In genomic region chr13:114244637-114245036, GRCh38 we compare ENCODE assay signal across 20 cellular contexts.
"Had no signal": no experiment of that assay in that cellular context is flagged by ENCODE, and none has a peak within 500 bp of the region (broad histone marks: within the 10 kb centered on the region; RNA-seq: fewer than 3 reads in every experiment).

No MANE protein-coding gene starts in this region.

- H3K27ac Mint-ChIP-seq: activated CD4-positive, alpha-beta memory T cell treated with anti-CD3 and anti-CD28 coated beads, Interleukin-2, amount 10 ng/mL, durations not matched to agents 7 days and 5 days; activated CD4-positive, alpha-beta T cell treated with anti-CD3 and anti-CD28 coated beads, Interleukin-2, amount 10 ng/mL, durations not matched to agents 7 days and 5 days; activated CD8-positive, alpha-beta memory T cell treated with anti-CD3 and anti-CD28 coated beads, Interleukin-2, amount 10 ng/mL, durations not matched to agents 7 days and 5 days; activated naive CD8-positive, alpha-beta T cell; dendritic cell treated with granulocyte-macrophage colony-stimulating factor and Interleukin-4, amounts not matched to agents 40 ng/mL and 50 ng/mL, for 4 days; T-helper 1 cell treated with Interleukin-12 subunit alpha and Interleukin-12 subunit beta and Interleukin-4 antibody, amounts not matched to agents 30 μg/mL and 1 μg/mL, for 36 hours had no signal

- H3K4me3 ChIP-seq: left lung, lower lobe of right lung, spleen, tibial nerve had no signal

- H3K9me3 ChIP-seq: left lung, lower lobe of right lung, spleen, tibial nerve had no signal

- ATAC-seq: activated CD8-positive, alpha-beta memory T cell treated with anti-CD3 and anti-CD28 coated beads, Interleukin-2, amount 10 ng/mL, durations not matched to agents 7 days and 5 days; activated T-cell treated with anti-CD3 and anti-CD28 coated beads, Interleukin-2, amount 50 U/mL, for 72 hours; left lung; lower lobe of right lung; right cardiac atrium had no signal

- H3K4me1 ChIP-seq: left lung, lower lobe of right lung, spleen, tibial nerve had no signal

- H3K27me3 Mint-ChIP-seq: activated CD4-positive, alpha-beta memory T cell treated with anti-CD3 and anti-CD28 coated beads, Interleukin-2, amount 10 ng/mL, durations not matched to agents 7 days and 5 days; activated CD4-positive, alpha-beta T cell treated with anti-CD3 and anti-CD28 coated beads, Interleukin-2, amount 10 ng/mL, durations not matched to agents 7 days and 5 days; activated CD8-positive, alpha-beta memory T cell treated with anti-CD3 and anti-CD28 coated beads, Interleukin-2, amount 10 ng/mL, durations not matched to agents 7 days and 5 days; activated naive CD8-positive, alpha-beta T cell; dendritic cell treated with granulocyte-macrophage colony-stimulating factor and Interleukin-4, amounts not matched to agents 40 ng/mL and 50 ng/mL, for 4 days; natural killer cell treated with Interleukin-12 subunit alpha and Interleukin-12 subunit beta and Interleukin-15 and Interleukin-18, amount 100 ng/mL, for 72 hours had no signal

- H3K4me3 Mint-ChIP-seq: activated CD4-positive, alpha-beta memory T cell treated with anti-CD3 and anti-CD28 coated beads, Interleukin-2, amount 10 ng/mL, durations not matched to agents 7 days and 5 days; activated CD4-positive, alpha-beta T cell treated with anti-CD3 and anti-CD28 coated beads, Interleukin-2, amount 10 ng/mL, durations not matched to agents 7 days and 5 days; activated CD8-positive, alpha-beta memory T cell treated with anti-CD3 and anti-CD28 coated beads, Interleukin-2, amount 10 ng/mL, durations not matched to agents 7 days and 5 days; activated naive CD8-positive, alpha-beta T cell; activated T-cell treated with anti-CD3 and anti-CD28 coated beads, Interleukin-2, amount 50 U/mL, for 72 hours; dendritic cell treated with granulocyte-macrophage colony-stimulating factor and Interleukin-4, amounts not matched to agents 40 ng/mL and 50 ng/mL, for 4 days; natural killer cell treated with Interleukin-12 subunit alpha and Interleukin-12 subunit beta and Interleukin-15 and Interleukin-18, amount 100 ng/mL, for 72 hours; T-helper 1 cell treated with Interleukin-12 subunit alpha and Interleukin-12 subunit beta and Interleukin-4 antibody, amounts not matched to agents 30 μg/mL and 1 μg/mL, for 36 hours had no signal

- H3K9me3 Mint-ChIP-seq: activated CD4-positive, alpha-beta memory T cell treated with anti-CD3 and anti-CD28 coated beads, Interleukin-2, amount 10 ng/mL, durations not matched to agents 7 days and 5 days; activated CD4-positive, alpha-beta T cell treated with anti-CD3 and anti-CD28 coated beads, Interleukin-2, amount 10 ng/mL, durations not matched to agents 7 days and 5 days; activated T-cell treated with anti-CD3 and anti-CD28 coated beads, Interleukin-2, amount 50 U/mL, for 72 hours; dendritic cell treated with granulocyte-macrophage colony-stimulating factor and Interleukin-4, amounts not matched to agents 40 ng/mL and 50 ng/mL, for 4 days; natural killer cell treated with Interleukin-12 subunit alpha and Interleukin-12 subunit beta and Interleukin-15 and Interleukin-18, amount 100 ng/mL, for 72 hours; T-helper 1 cell treated with Interleukin-12 subunit alpha and Interleukin-12 subunit beta and Interleukin-4 antibody, amounts not matched to agents 30 μg/mL and 1 μg/mL, for 36 hours had no signal

- DNase-seq: activated CD4-positive, alpha-beta memory T cell treated with anti-CD3 and anti-CD28 coated beads, Interleukin-2, amount 10 ng/mL, durations not matched to agents 7 days and 5 days; activated CD4-positive, alpha-beta T cell treated with anti-CD3 and anti-CD28 coated beads for 1 hour; activated CD4-positive, alpha-beta T cell treated with anti-CD3 and anti-CD28 coated beads, Interleukin-2, amount 10 ng/mL, durations not matched to agents 7 days and 5 days; activated CD8-positive, alpha-beta memory T cell treated with anti-CD3 and anti-CD28 coated beads, Interleukin-2, amount 10 ng/mL, durations not matched to agents 7 days and 5 days; activated naive CD4-positive, alpha-beta T cell treated with Interleukin-2 at 50 U/mL for 16 hours; activated T-cell treated with anti-CD3 and anti-CD28 coated beads, Interleukin-2, amount 50 U/mL, for 72 hours; caudate nucleus; left lung; lower lobe of right lung; mesenchymal stem cell; posterior cingulate gyrus; right cardiac atrium; spleen; stimulated activated naive CD4-positive, alpha-beta T cell treated with Interleukin-2 at 50 U/mL for 16 hours; T1000 had no signal

- H3K27me3 ChIP-seq: left lung, spleen, tibial nerve had no signal

- H3K27ac ChIP-seq: left lung, lower lobe of right lung, spleen, tibial nerve had no signal
